1 cellular context compared by ENCODE assay signal in genomic region chr9:124297915-124298645, GRCh38.
TF ChIP-seq lines count a peak whose summit lies in the region.

No MANE protein-coding gene starts in this region.

TF ChIP-seq in HepG2, 621 proteins besides CTCF, POLR2A, EP300 and RAD21:
- TF ChIP-seq ZNF558 (CRISPR knock-in tag; IDR thresholded peaks at IDR 0.05; ENCODE audit: borderline replicate concordance) (no peak), ISL2 (CRISPR knock-in tag; IDR thresholded peaks at IDR 0.05) (no peak), HNF1A (IDR thresholded peaks at IDR 0.05; ENCODE audit: low read depth) (no peak), HNF1A (CRISPR knock-in tag; IDR thresholded peaks at IDR 0.05; ENCODE audit: borderline replicate concordance) (no peak), TARDBP (CRISPR knock-in tag; IDR thresholded peaks at IDR 0.05) (no peak), MBD4 (IDR thresholded peaks at IDR 0.05; ENCODE audit: borderline replicate concordance, low read length) (no peak), ZNF629 (CRISPR knock-in tag; conservative IDR thresholded peaks at IDR 0.05) (peak; percentile 88)
